31 cellular contexts compared by ENCODE assay signal in the genomic region with DNA sequence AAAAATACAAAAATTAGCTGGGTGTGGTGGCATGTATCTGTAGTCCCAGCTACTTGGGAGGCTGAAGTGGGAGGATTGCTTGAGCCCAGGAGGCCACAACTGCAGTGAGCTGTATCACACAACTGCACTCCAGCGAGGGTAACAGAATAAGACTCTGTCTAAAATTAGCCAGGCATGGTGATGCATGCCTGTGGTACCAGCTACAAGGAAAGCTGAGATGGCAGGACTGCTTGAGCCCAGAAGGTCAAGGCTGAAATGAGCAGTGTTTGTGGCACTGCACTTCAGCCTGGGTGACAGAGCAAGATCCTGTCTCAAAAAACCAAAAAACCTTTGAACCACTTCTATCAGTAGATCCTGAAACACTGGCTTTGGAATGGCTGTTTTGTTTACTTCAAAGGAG.
"Had no signal": no experiment of that assay in that cellular context is flagged by ENCODE, and none has a peak within 500 bp of the region (broad histone marks: within the 10 kb centered on the region; RNA-seq: fewer than 3 reads in every experiment).

No MANE protein-coding gene starts in this region.

- H3K27me3 Mint-ChIP-seq: activated CD4-positive, alpha-beta T cell treated with anti-CD3 and anti-CD28 coated beads for 36 hours; activated CD4-positive, alpha-beta T cell treated with anti-CD3 and anti-CD28 coated beads, Interleukin-2, amount 10 ng/mL, durations not matched to agents 7 days and 5 days; activated naive CD4-positive, alpha-beta T cell treated with anti-CD3 and anti-CD28 coated beads, Interleukin-2, amount 10 ng/mL, durations not matched to agents 7 days and 5 days; activated naive CD8-positive, alpha-beta T cell; activated T-cell treated with anti-CD3 and anti-CD28 coated beads, Interleukin-2, amount 50 U/mL, for 24 hours had no signal

- ATAC-seq: activated CD4-positive, alpha-beta T cell treated with anti-CD3 and anti-CD28 coated beads for 36 hours; activated CD8-positive, alpha-beta T cell treated with anti-CD3 and anti-CD28 coated beads, Interleukin-2, amount 10 ng/mL, durations not matched to agents 7 days and 5 days; body of pancreas; Panc1 had no signal

- H3K9me3 Mint-ChIP-seq: activated CD4-positive, alpha-beta T cell treated with anti-CD3 and anti-CD28 coated beads, Interleukin-2, amount 10 ng/mL, durations not matched to agents 7 days and 5 days; activated naive CD4-positive, alpha-beta T cell treated with anti-CD3 and anti-CD28 coated beads, Interleukin-2, amount 10 ng/mL, durations not matched to agents 7 days and 5 days; activated T-cell treated with anti-CD3 and anti-CD28 coated beads, Interleukin-2, amount 50 U/mL, for 24 hours; T-helper 2 cell treated with Interferon-gamma antibody and Interleukin-4, amounts not matched to agents 5 μg/mL and 100 μg/mL, for 36 hours had no signal

- H3K4me1 Mint-ChIP-seq: activated naive CD4-positive, alpha-beta T cell treated with anti-CD3 and anti-CD28 coated beads, Interleukin-2, amount 10 ng/mL, durations not matched to agents 7 days and 5 days had no signal

- H3K9me3 ChIP-seq: ascending aorta, body of pancreas, breast epithelium, MG63, SJCRH30 had no signal

- H3K27ac ChIP-seq: ascending aorta, body of pancreas, breast epithelium, SJCRH30, SK-N-MC had no signal

- H3K4me3 Mint-ChIP-seq: activated CD4-positive, alpha-beta T cell treated with anti-CD3 and anti-CD28 coated beads for 36 hours; activated CD4-positive, alpha-beta T cell treated with anti-CD3 and anti-CD28 coated beads, Interleukin-2, amount 10 ng/mL, durations not matched to agents 7 days and 5 days; activated CD8-positive, alpha-beta T cell treated with anti-CD3 and anti-CD28 coated beads, Interleukin-2, amount 10 ng/mL, durations not matched to agents 7 days and 5 days; activated naive CD4-positive, alpha-beta T cell treated with anti-CD3 and anti-CD28 coated beads, Interleukin-2, amount 10 ng/mL, durations not matched to agents 7 days and 5 days; activated naive CD8-positive, alpha-beta T cell; activated T-cell treated with anti-CD3 and anti-CD28 coated beads, Interleukin-2, amount 50 U/mL, for 24 hours; T-helper 2 cell treated with Interferon-gamma antibody and Interleukin-4, amounts not matched to agents 5 μg/mL and 100 μg/mL, for 36 hours had no signal

- H3K4me3 ChIP-seq: ascending aorta, body of pancreas, breast epithelium, MG63, SJCRH30, SK-N-MC had no signal

- DNase-seq: activated CD4-positive, alpha-beta T cell treated with anti-CD3 and anti-CD28 coated beads for 36 hours; activated CD4-positive, alpha-beta T cell treated with anti-CD3 and anti-CD28 coated beads, Interleukin-2, amount 10 ng/mL, durations not matched to agents 7 days and 5 days; activated CD4-positive, alpha-beta T cell treated with anti-CD3 and anti-CD28 coated beads, Interleukin-2, amount 50 U/mL, for 48 hours; activated CD8-positive, alpha-beta T cell treated with anti-CD3 and anti-CD28 coated beads, Interleukin-2, amount 10 ng/mL, durations not matched to agents 7 days and 5 days; activated effector memory CD4-positive, alpha-beta T cell treated with Interleukin-2 at 50 U/mL for 16 hours; activated naive CD4-positive, alpha-beta T cell treated with anti-CD3 and anti-CD28 coated beads, Interleukin-2, amount 10 ng/mL, durations not matched to agents 7 days and 5 days; activated T-cell treated with anti-CD3 and anti-CD28 coated beads, Interleukin-2, amount 50 U/mL, for 24 hours; amygdala; body of pancreas; Kasumi-1; KG1; MG63; NCI-H1048; NCI-H1105 treated with DMSO at 0.1 percent for 48 hours; NCI-H1436; NCI-H1694; NCI-H1930; NCI-H2081 treated with DMSO at 0.1 percent for 48 hours; NCI-H226; NCI-H446 treated with DMSO at 0.1 percent for 48 hours; NCI-H524; NCI-H69; NCI-H82; SHP77; SJCRH30 had no signal

- H3K4me1 ChIP-seq: ascending aorta, body of pancreas, breast epithelium, SJCRH30 had no signal

- H3K27me3 ChIP-seq: ascending aorta, body of pancreas, breast epithelium, MG63, SJCRH30 had no signal

- H3K27ac Mint-ChIP-seq: activated CD4-positive, alpha-beta T cell treated with anti-CD3 and anti-CD28 coated beads, Interleukin-2, amount 10 ng/mL, durations not matched to agents 7 days and 5 days; activated CD8-positive, alpha-beta T cell treated with anti-CD3 and anti-CD28 coated beads, Interleukin-2, amount 10 ng/mL, durations not matched to agents 7 days and 5 days; activated naive CD4-positive, alpha-beta T cell treated with anti-CD3 and anti-CD28 coated beads, Interleukin-2, amount 10 ng/mL, durations not matched to agents 7 days and 5 days; activated naive CD8-positive, alpha-beta T cell; activated T-cell treated with anti-CD3 and anti-CD28 coated beads, Interleukin-2, amount 50 U/mL, for 24 hours; T-helper 2 cell treated with Interferon-gamma antibody and Interleukin-4, amounts not matched to agents 5 μg/mL and 100 μg/mL, for 36 hours had no signal
